ENCODE assay signal across 24 cellular contexts in genomic region chr18:35193313-35193712, GRCh38.
A peak's percentile ranks its signal among the peaks of the same experiment; 100 is the strongest.
DNase-seq lines count a peak whose midpoint lies in the region; ATAC-seq lines count a peak whose summit lies in the region.
"Had no signal": no experiment of that assay in that cellular context is flagged by ENCODE, and none has a peak within 500 bp of the region (broad histone marks: within the 10 kb centered on the region; RNA-seq: fewer than 3 reads in every experiment).

No MANE protein-coding gene starts in this region.

- H3K27me3 Mint-ChIP-seq in activated naive CD4-positive, alpha-beta T cell treated with anti-CD3 and anti-CD28 coated beads, Interleukin-2, amount 10 ng/mL, durations not matched to agents 7 days and 5 days, result peaks cover 1% of the 10 kb centered on the region
- H3K27me3 Mint-ChIP-seq: activated CD4-positive, alpha-beta T cell treated with anti-CD3 and anti-CD28 coated beads, Interleukin-2, amount 10 ng/mL, durations not matched to agents 24 days and 14 days; stimulated activated naive CD8-positive, alpha-beta T cell treated with anti-CD3 and anti-CD28 coated beads, Interleukin-15, amount 100 ng/mL, for 72 hours; T-cell had no signal

- ATAC-seq in GM19397 (IDR thresholded peaks at IDR 0.05; ENCODE audit: unreplicated experiment), result no peak
- ATAC-seq in HG03280 (IDR thresholded peaks at IDR 0.05; ENCODE audit: unreplicated experiment), result no peak
- ATAC-seq: A549; activated naive CD4-positive, alpha-beta T cell treated with anti-CD3 and anti-CD28 coated beads, Interleukin-2, amount 50 U/mL, for 72 hours; stimulated activated naive CD8-positive, alpha-beta T cell treated with anti-CD3 and anti-CD28 coated beads, Interleukin-15, amount 100 ng/mL, for 72 hours; T-cell; WTC11 had no signal

- H3K4me1 Mint-ChIP-seq in activated naive CD4-positive, alpha-beta T cell treated with anti-CD3 and anti-CD28 coated beads, Interleukin-2, amount 10 ng/mL, durations not matched to agents 7 days and 5 days, result no peaks in the 10 kb centered on the region
- H3K4me1 Mint-ChIP-seq: activated CD4-positive, alpha-beta T cell treated with anti-CD3 and anti-CD28 coated beads, Interleukin-2, amount 10 ng/mL, durations not matched to agents 24 days and 14 days; T-cell had no signal

- CTCF ChIA-PET in activated naive CD4-positive, alpha-beta T cell treated with anti-CD3 and anti-CD28 coated beads, Interleukin-2, amount 10 ng/mL, durations not matched to agents 7 days and 5 days (lab: Charles Lee), result interaction anchor here (1.4 kb wide), 1 partner anchor 37 kb away, joined by 4 read pairs; no protein-coding TSS in a partner anchor

- H3K9me3 Mint-ChIP-seq in activated naive CD4-positive, alpha-beta T cell treated with anti-CD3 and anti-CD28 coated beads, Interleukin-2, amount 10 ng/mL, durations not matched to agents 7 days and 5 days, result no peaks in the 10 kb centered on the region
- H3K9me3 Mint-ChIP-seq: activated CD4-positive, alpha-beta T cell treated with anti-CD3 and anti-CD28 coated beads, Interleukin-2, amount 10 ng/mL, durations not matched to agents 24 days and 14 days; activated naive CD4-positive, alpha-beta T cell treated with anti-CD3 and anti-CD28 coated beads, Interleukin-2, amount 50 U/mL, for 72 hours; activated T-helper 2 cell treated with anti-CD3 and anti-CD28 coated beads, Interferon-gamma antibody, Interleukin-2, Interleukin-4, amounts not matched to agents 10 μg/mL and 5 μg/mL and 100 μg/mL, durations not matched to agents 14 hours and 24 hours and 36 hours; neural crest cell; stimulated activated naive CD8-positive, alpha-beta T cell treated with anti-CD3 and anti-CD28 coated beads, Interleukin-15, amount 100 ng/mL, for 72 hours; T-cell; WTC11 had no signal

- DNase-seq in NCI-H748 (lab: John Stamatoyannopoulos, UW; ENCODE audit: unreplicated experiment), result peak; percentile 17
- no peak for DNase-seq in NCI-H748 treated with DMSO at 0.1 percent for 48 hours (lab: John Stamatoyannopoulos, UW)
- DNase-seq in NCI-H128 (lab: John Stamatoyannopoulos, UW; ENCODE audit: unreplicated experiment), result peak; percentile 25
- DNase-seq in NCI-H510A treated with DMSO at 0.1 percent for 48 hours (lab: John Stamatoyannopoulos, UW), result peak; percentile 98
- DNase-seq in activated naive CD4-positive, alpha-beta T cell treated with anti-CD3 and anti-CD28 coated beads, Interleukin-2, amount 10 ng/mL, durations not matched to agents 7 days and 5 days, result no peak
- DNase-seq in globus pallidus (ENCODE audit: low spot score), result no peak
- DNase-seq: activated CD4-positive, alpha-beta T cell treated with anti-CD3 and anti-CD28 coated beads, Interleukin-2, amount 10 ng/mL, durations not matched to agents 24 days and 14 days; activated CD8-positive, alpha-beta memory T cell treated with anti-CD3 and anti-CD28 coated beads for 24 hours; activated T-cell treated with anti-CD3 and anti-CD28 coated beads for 4 hours; amygdala; EL; NCI-H2081 treated with DMSO at 0.1 percent for 48 hours; NCI-H526; retina; small intestine; stimulated activated naive CD8-positive, alpha-beta T cell treated with anti-CD3 and anti-CD28 coated beads, Interleukin-15, amount 100 ng/mL, for 72 hours; T-cell had no signal

- H3K4me3 Mint-ChIP-seq in activated naive CD4-positive, alpha-beta T cell treated with anti-CD3 and anti-CD28 coated beads, Interleukin-2, amount 10 ng/mL, durations not matched to agents 7 days and 5 days, result no peak overlapping the region
- H3K4me3 Mint-ChIP-seq: activated CD4-positive, alpha-beta T cell treated with anti-CD3 and anti-CD28 coated beads, Interleukin-2, amount 10 ng/mL, durations not matched to agents 24 days and 14 days; neural crest cell; stimulated activated naive CD8-positive, alpha-beta T cell treated with anti-CD3 and anti-CD28 coated beads, Interleukin-15, amount 100 ng/mL, for 72 hours; T-cell; WTC11 had no signal

- H3K27ac Mint-ChIP-seq in activated naive CD4-positive, alpha-beta T cell treated with anti-CD3 and anti-CD28 coated beads, Interleukin-2, amount 10 ng/mL, durations not matched to agents 7 days and 5 days, result no peak overlapping the region
- H3K27ac Mint-ChIP-seq: activated CD4-positive, alpha-beta T cell treated with anti-CD3 and anti-CD28 coated beads, Interleukin-2, amount 10 ng/mL, durations not matched to agents 24 days and 14 days; activated naive CD4-positive, alpha-beta T cell treated with anti-CD3 and anti-CD28 coated beads, Interleukin-2, amount 50 U/mL, for 72 hours; activated T-helper 2 cell treated with anti-CD3 and anti-CD28 coated beads, Interferon-gamma antibody, Interleukin-2, Interleukin-4, amounts not matched to agents 10 μg/mL and 5 μg/mL and 100 μg/mL, durations not matched to agents 14 hours and 24 hours and 36 hours; stimulated activated naive CD8-positive, alpha-beta T cell treated with anti-CD3 and anti-CD28 coated beads, Interleukin-15, amount 100 ng/mL, for 72 hours; T-cell; WTC11 had no signal

- no peaks in the 10 kb centered on the region for H3K36me3 Mint-ChIP-seq in activated naive CD4-positive, alpha-beta T cell treated with anti-CD3 and anti-CD28 coated beads, Interleukin-2, amount 10 ng/mL, durations not matched to agents 7 days and 5 days
- H3K36me3 Mint-ChIP-seq: activated naive CD4-positive, alpha-beta T cell treated with anti-CD3 and anti-CD28 coated beads, Interleukin-2, amount 50 U/mL, for 72 hours; T-cell; WTC11 had no signal

Comparison
In these comparisons a context has a peak if more than half of its experiments do, and no peak if none do; other contexts are left out.
1. DNase-seq: peak in NCI-H748 (single experiment), NCI-H128 (single experiment) and NCI-H510A treated with DMSO at 0.1 percent for 48 hours (single experiment); none in NCI-H748 treated with DMSO at 0.1 percent for 48 hours (single experiment), activated naive CD4-positive, alpha-beta T cell treated with anti-CD3 and anti-CD28 coated beads, Interleukin-2, amount 10 ng/mL, durations not matched to agents 7 days and 5 days (single experiment) and globus pallidus (single experiment).